In the genomic region with DNA sequence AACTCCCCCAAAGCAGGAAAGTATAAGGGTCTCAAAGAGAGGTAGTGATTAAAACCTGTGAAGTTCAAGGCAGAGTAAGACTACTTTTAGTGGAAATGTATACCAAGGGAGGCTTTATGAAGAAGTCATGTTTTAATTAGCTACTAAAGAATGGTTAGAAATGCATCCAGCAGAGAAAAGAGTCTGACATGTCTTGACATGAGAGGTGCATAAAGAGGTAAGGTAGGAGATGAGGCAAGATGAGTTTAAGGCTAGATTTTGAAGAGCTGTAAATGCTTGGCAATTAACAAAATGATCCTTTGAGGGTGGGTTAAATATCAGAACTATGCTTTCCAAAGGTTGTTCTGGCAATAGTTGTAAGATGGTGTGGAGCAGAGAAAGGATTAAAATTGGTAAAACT, we compare ENCODE assay signal across 31 cellular contexts.
"Had no signal": no experiment of that assay in that cellular context is flagged by ENCODE, and none has a peak within 500 bp of the region (broad histone marks: within the 10 kb centered on the region; RNA-seq: fewer than 3 reads in every experiment).

No MANE protein-coding gene starts in this region.

- H3K27ac ChIP-seq: ascending aorta, breast epithelium, coronary artery, gastrocnemius medialis, heart left ventricle had no signal

- H3K4me1 Mint-ChIP-seq: activated CD4-positive, alpha-beta memory T cell treated with anti-CD3 and anti-CD28 coated beads, Interleukin-2, amount 10 ng/mL, durations not matched to agents 7 days and 5 days; activated CD4-positive, alpha-beta T cell treated with anti-CD3 and anti-CD28 coated beads, Interleukin-2, amount 10 ng/mL, durations not matched to agents 7 days and 5 days; activated naive CD4-positive, alpha-beta T cell treated with anti-CD3 and anti-CD28 coated beads, Interleukin-2, amount 10 ng/mL, durations not matched to agents 7 days and 5 days; activated naive CD8-positive, alpha-beta T cell treated with anti-CD3 and anti-CD28 coated beads, Interleukin-2, amount 10 ng/mL, durations not matched to agents 7 days and 5 days; brain; central memory CD8-positive, alpha-beta T cell; T-helper 17 cell had no signal

- H3K4me1 ChIP-seq: ascending aorta, breast epithelium, gastrocnemius medialis, heart left ventricle had no signal

- H3K4me3 Mint-ChIP-seq: activated CD4-positive, alpha-beta memory T cell treated with anti-CD3 and anti-CD28 coated beads, Interleukin-2, amount 10 ng/mL, durations not matched to agents 7 days and 5 days; activated CD4-positive, alpha-beta T cell treated with anti-CD3 and anti-CD28 coated beads, Interleukin-2, amount 10 ng/mL, durations not matched to agents 7 days and 5 days; activated naive CD4-positive, alpha-beta T cell treated with anti-CD3 and anti-CD28 coated beads, Interleukin-2, amount 10 ng/mL, durations not matched to agents 7 days and 5 days; activated naive CD8-positive, alpha-beta T cell treated with anti-CD3 and anti-CD28 coated beads, Interleukin-2, amount 10 ng/mL, durations not matched to agents 7 days and 5 days; activated T-cell treated with anti-CD3 and anti-CD28 coated beads, Interleukin-2, amount 50 U/mL, for 24 hours; activated T-cell treated with anti-CD3 and anti-CD28 coated beads, Interleukin-2, amount 50 U/mL, for 72 hours; brain; central memory CD8-positive, alpha-beta T cell; dendritic cell treated with granulocyte-macrophage colony-stimulating factor and Interleukin-4, amounts not matched to agents 40 ng/mL and 50 ng/mL, for 4 days; effector memory CD8-positive, alpha-beta T cell; T-helper 17 cell; T-helper 2 cell treated with Interferon-gamma antibody and Interleukin-4, amounts not matched to agents 5 μg/mL and 100 μg/mL, for 36 hours had no signal

- H3K9me3 Mint-ChIP-seq: activated CD4-positive, alpha-beta memory T cell treated with anti-CD3 and anti-CD28 coated beads, Interleukin-2, amount 10 ng/mL, durations not matched to agents 7 days and 5 days; activated CD4-positive, alpha-beta T cell treated with anti-CD3 and anti-CD28 coated beads, Interleukin-2, amount 10 ng/mL, durations not matched to agents 7 days and 5 days; activated naive CD4-positive, alpha-beta T cell treated with anti-CD3 and anti-CD28 coated beads, Interleukin-2, amount 10 ng/mL, durations not matched to agents 7 days and 5 days; activated naive CD4-positive, alpha-beta T cell treated with anti-CD3 and anti-CD28 coated beads, Interleukin-2, amount 50 U/mL, for 72 hours; activated naive CD8-positive, alpha-beta T cell treated with anti-CD3 and anti-CD28 coated beads, Interleukin-2, amount 10 ng/mL, durations not matched to agents 7 days and 5 days; activated T-cell treated with anti-CD3 and anti-CD28 coated beads, Interleukin-2, amount 50 U/mL, for 24 hours; activated T-cell treated with anti-CD3 and anti-CD28 coated beads, Interleukin-2, amount 50 U/mL, for 72 hours; central memory CD8-positive, alpha-beta T cell; dendritic cell treated with granulocyte-macrophage colony-stimulating factor and Interleukin-4, amounts not matched to agents 40 ng/mL and 50 ng/mL, for 4 days; effector memory CD8-positive, alpha-beta T cell; T-helper 2 cell treated with Interferon-gamma antibody and Interleukin-4, amounts not matched to agents 5 μg/mL and 100 μg/mL, for 36 hours had no signal

- DNase-seq: activated CD4-positive, alpha-beta memory T cell treated with anti-CD3 and anti-CD28 coated beads, Interleukin-2, amount 10 ng/mL, durations not matched to agents 7 days and 5 days; activated CD4-positive, alpha-beta T cell treated with anti-CD3 and anti-CD28 coated beads for 1 hour; activated CD4-positive, alpha-beta T cell treated with anti-CD3 and anti-CD28 coated beads for 4 hours; activated CD4-positive, alpha-beta T cell treated with anti-CD3 and anti-CD28 coated beads, Interleukin-2, amount 10 ng/mL, durations not matched to agents 7 days and 5 days; activated CD4-positive, alpha-beta T cell treated with anti-CD3 and anti-CD28 coated beads, Interleukin-2, amount 50 U/mL, for 4 hours; activated CD8-positive, alpha-beta memory T cell treated with anti-CD3 and anti-CD28 coated beads, Interleukin-2, amount 50 U/mL, for 48 hours; activated gamma-delta T cell; activated naive CD4-positive, alpha-beta T cell; activated naive CD4-positive, alpha-beta T cell treated with anti-CD3 and anti-CD28 coated beads, Interleukin-2, amount 10 ng/mL, durations not matched to agents 7 days and 5 days; activated naive CD8-positive, alpha-beta T cell treated with anti-CD3 and anti-CD28 coated beads, Interleukin-2, amount 10 ng/mL, durations not matched to agents 7 days and 5 days; activated T-cell treated with anti-CD3 and anti-CD28 coated beads for 4 hours; activated T-cell treated with anti-CD3 and anti-CD28 coated beads, Interleukin-2, amount 50 U/mL, for 24 hours; activated T-cell treated with anti-CD3 and anti-CD28 coated beads, Interleukin-2, amount 50 U/mL, for 72 hours; effector CD4-positive, alpha-beta T cell; effector memory CD8-positive, alpha-beta T cell; foreskin fibroblast; gastrocnemius medialis; glutamatergic neuron; heart left ventricle; T-helper 1 cell; T-helper 17 cell; T1000 had no signal

- ATAC-seq: activated naive CD4-positive, alpha-beta T cell treated with anti-CD3 and anti-CD28 coated beads, Interleukin-2, amount 50 U/mL, for 72 hours; activated T-cell treated with anti-CD3 and anti-CD28 coated beads, Interleukin-2, amount 50 U/mL, for 72 hours; effector memory CD8-positive, alpha-beta T cell; esophagus mucosa; gastrocnemius medialis; heart left ventricle; T-helper 17 cell had no signal

- H3K36me3 Mint-ChIP-seq: activated naive CD4-positive, alpha-beta T cell treated with anti-CD3 and anti-CD28 coated beads, Interleukin-2, amount 10 ng/mL, durations not matched to agents 7 days and 5 days had no signal

- H3K27me3 Mint-ChIP-seq: activated CD4-positive, alpha-beta memory T cell treated with anti-CD3 and anti-CD28 coated beads, Interleukin-2, amount 10 ng/mL, durations not matched to agents 7 days and 5 days; activated CD4-positive, alpha-beta T cell treated with anti-CD3 and anti-CD28 coated beads, Interleukin-2, amount 10 ng/mL, durations not matched to agents 7 days and 5 days; activated naive CD4-positive, alpha-beta T cell treated with anti-CD3 and anti-CD28 coated beads, Interleukin-2, amount 10 ng/mL, durations not matched to agents 7 days and 5 days; activated naive CD8-positive, alpha-beta T cell treated with anti-CD3 and anti-CD28 coated beads, Interleukin-2, amount 10 ng/mL, durations not matched to agents 7 days and 5 days; activated T-cell treated with anti-CD3 and anti-CD28 coated beads, Interleukin-2, amount 50 U/mL, for 24 hours; central memory CD8-positive, alpha-beta T cell; dendritic cell treated with granulocyte-macrophage colony-stimulating factor and Interleukin-4, amounts not matched to agents 40 ng/mL and 50 ng/mL, for 4 days; effector memory CD8-positive, alpha-beta T cell; T-helper 17 cell had no signal

- H3K27me3 ChIP-seq: ascending aorta, breast epithelium, gastrocnemius medialis, heart left ventricle had no signal

- H3K4me3 ChIP-seq: ascending aorta, breast epithelium, coronary artery, gastrocnemius medialis, heart left ventricle had no signal

- H3K27ac Mint-ChIP-seq: activated CD4-positive, alpha-beta memory T cell treated with anti-CD3 and anti-CD28 coated beads, Interleukin-2, amount 10 ng/mL, durations not matched to agents 7 days and 5 days; activated CD4-positive, alpha-beta T cell treated with anti-CD3 and anti-CD28 coated beads, Interleukin-2, amount 10 ng/mL, durations not matched to agents 7 days and 5 days; activated naive CD4-positive, alpha-beta T cell treated with anti-CD3 and anti-CD28 coated beads, Interleukin-2, amount 10 ng/mL, durations not matched to agents 7 days and 5 days; activated naive CD4-positive, alpha-beta T cell treated with anti-CD3 and anti-CD28 coated beads, Interleukin-2, amount 50 U/mL, for 72 hours; activated naive CD8-positive, alpha-beta T cell treated with anti-CD3 and anti-CD28 coated beads, Interleukin-2, amount 10 ng/mL, durations not matched to agents 7 days and 5 days; activated T-cell treated with anti-CD3 and anti-CD28 coated beads, Interleukin-2, amount 50 U/mL, for 24 hours; activated T-cell treated with anti-CD3 and anti-CD28 coated beads, Interleukin-2, amount 50 U/mL, for 72 hours; dendritic cell treated with granulocyte-macrophage colony-stimulating factor and Interleukin-4, amounts not matched to agents 40 ng/mL and 50 ng/mL, for 4 days; effector memory CD8-positive, alpha-beta T cell; T-helper 17 cell; T-helper 2 cell treated with Interferon-gamma antibody and Interleukin-4, amounts not matched to agents 5 μg/mL and 100 μg/mL, for 36 hours had no signal
